Comparison of ENCODE assay signal across 20 cellular contexts in the genomic region with DNA sequence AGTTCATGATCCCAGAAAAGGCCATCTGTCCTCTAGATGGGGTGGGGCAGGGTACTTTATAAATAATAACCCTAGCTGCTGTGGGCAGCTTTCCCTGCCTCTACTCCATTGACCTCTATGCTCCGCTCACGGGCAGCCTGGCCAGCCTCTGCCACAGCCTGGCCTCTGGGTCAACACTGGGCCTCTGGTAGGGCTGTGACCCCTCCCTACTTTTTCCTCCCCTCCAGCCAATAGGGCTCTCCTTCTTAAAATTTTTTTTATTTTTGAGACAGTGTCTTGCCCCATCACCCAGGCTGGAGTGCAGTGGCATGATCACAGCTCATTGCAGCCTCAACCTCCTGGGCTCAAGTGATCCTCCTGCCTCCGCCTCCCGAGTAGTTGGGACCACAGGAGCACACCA. TPM values are rescaled to one million over a fixed set of nuclear protein-coding genes. Genes with fewer than 3 reads are reported as not detected.
DNase-seq lines count a peak whose midpoint lies in the region; ATAC-seq, FAIRE-seq and TF ChIP-seq lines count a peak whose summit lies in the region.
"Had no signal": no experiment of that assay in that cellular context is flagged by ENCODE, and none has a peak within 500 bp of the region (broad histone marks: within the 10 kb centered on the region; RNA-seq: fewer than 3 reads in every experiment).

No MANE protein-coding gene starts in this region.

- peaks cover 6% of the 10 kb centered on the region for H3K36me3 Mint-ChIP-seq in natural killer cell treated with Interleukin-12 subunit alpha and Interleukin-12 subunit beta and Interleukin-15 and Interleukin-18, amount 100 ng/mL, for 72 hours
- H3K36me3 Mint-ChIP-seq in natural killer cell = no peaks in the 10 kb centered on the region
- H3K36me3 Mint-ChIP-seq: CD4-positive, CD25-positive, alpha-beta regulatory T cell; CD8-positive, alpha-beta memory T cell had no signal

- no peaks in the 10 kb centered on the region for H3K9me3 Mint-ChIP-seq in natural killer cell treated with Interleukin-12 subunit alpha and Interleukin-12 subunit beta and Interleukin-15 and Interleukin-18, amount 100 ng/mL, for 72 hours
- no peaks in the 10 kb centered on the region for H3K9me3 Mint-ChIP-seq in natural killer cell
- H3K9me3 Mint-ChIP-seq: CD8-positive, alpha-beta memory T cell had no signal

- intact Hi-C loops in natural killer cell (cut with micrococcal nuclease) = no loop called here
- intact Hi-C loops in posterior vena cava (cut with DNase I) = no loop called here

- no peak overlapping the region for H3K4me3 Mint-ChIP-seq in natural killer cell treated with Interleukin-12 subunit alpha and Interleukin-12 subunit beta and Interleukin-15 and Interleukin-18, amount 100 ng/mL, for 72 hours
- H3K4me3 Mint-ChIP-seq in natural killer cell = no peak overlapping the region

- no peak overlapping the region for H3K27ac Mint-ChIP-seq in natural killer cell treated with Interleukin-12 subunit alpha and Interleukin-12 subunit beta and Interleukin-15 and Interleukin-18, amount 100 ng/mL, for 72 hours
- H3K27ac Mint-ChIP-seq in natural killer cell = no peak overlapping the region
- H3K27ac Mint-ChIP-seq: CD4-positive, CD25-positive, alpha-beta regulatory T cell; CD8-positive, alpha-beta memory T cell had no signal

- peaks cover 16 to 22% of the 10 kb centered on the region in 2 donors for H3K27me3 Mint-ChIP-seq in natural killer cell treated with Interleukin-12 subunit alpha and Interleukin-12 subunit beta and Interleukin-15 and Interleukin-18, amount 100 ng/mL, for 72 hours
- peaks cover 22 to 27% of the 10 kb centered on the region in 2 donors for H3K27me3 Mint-ChIP-seq in natural killer cell (ENCODE audit: low read depth in 2 of 2)

- H3K4me1 Mint-ChIP-seq in natural killer cell treated with Interleukin-12 subunit alpha and Interleukin-12 subunit beta and Interleukin-15 and Interleukin-18, amount 100 ng/mL, for 72 hours (ENCODE audit: low read depth in 2 of 2) = peaks cover 10 to 11% of the 10 kb centered on the region in 2 donors
- H3K4me1 Mint-ChIP-seq in natural killer cell = peaks cover 9 to 12% of the 10 kb centered on the region in 2 donors

- no peak for FAIRE-seq in H54 (lab: Jason Lieb, UNC)
- FAIRE-seq: GM12878 had no signal

- DNase-seq in natural killer cell treated with Interleukin-12 subunit alpha and Interleukin-12 subunit beta and Interleukin-15 and Interleukin-18, amount 100 ng/mL, for 72 hours (ENCODE audit: low spot score) = peak; percentile 35
- DNase-seq in natural killer cell = no peak
- DNase-seq in islet precursor cell = peak; percentile 26
- peak; percentile 22 for DNase-seq in posterior vena cava (ENCODE audit: low spot score)
- DNase-seq in NCI-H1417 treated with DMSO at 0.1 percent for 48 hours (lab: John Stamatoyannopoulos, UW) = no peak
- DNase-seq in H54 (ENCODE audit: insufficient read length, low spot score) = no peak
- DNase-seq: BE2C; C1 segment of cervical spinal cord; CD4-positive, CD25-positive, alpha-beta regulatory T cell; CD8-positive, alpha-beta memory T cell; COR-L47; DMS 273 treated with DMSO at 0.1 percent for 48 hours; DMS53; DND-41; EL; GM23248; HCEC 1CT had no signal

- TF ChIP-seq CTCF in natural killer cell (IDR thresholded peaks at IDR 0.05) = no peak

- no peak for TF ChIP-seq POLR2A in H54 (IDR thresholded peaks at IDR 0.05; ENCODE audit: low read depth, low read length)

- no peak for ATAC-seq in natural killer cell treated with Interleukin-12 subunit alpha and Interleukin-12 subunit beta and Interleukin-15 and Interleukin-18, amount 100 ng/mL, for 72 hours
- ATAC-seq in natural killer cell (no peak), GM18907 (IDR thresholded peaks at IDR 0.05; ENCODE audit: unreplicated experiment) (no peak)
- ATAC-seq: GM12878 had no signal

RNA-seq across cellular contexts. Expression of a gene that starts 4.1 kb away (rescaled TPM):
- 1 to 10 TPM; 4.1 TPM for total RNA-seq in natural killer cell treated with Interleukin-12 subunit alpha and Interleukin-12 subunit beta and Interleukin-15 and Interleukin-18, amount 100 ng/mL, for 72 hours
- total RNA-seq in natural killer cell (1 to 10 TPM; 7.1 to 9.2 (median 7.2) TPM), posterior vena cava (1 to 10 TPM; 6.3 to 6.9 TPM)
- total RNA-seq: H4 had no signal

Comparison
In these comparisons a context has a peak if more than half of its experiments do, and no peak if none do; other contexts are left out.
1. DNase-seq: peak in natural killer cell treated with Interleukin-12 subunit alpha and Interleukin-12 subunit beta and Interleukin-15 and Interleukin-18, amount 100 ng/mL, for 72 hours (single experiment), islet precursor cell (single experiment) and posterior vena cava (single experiment); none in natural killer cell (single experiment), NCI-H1417 treated with DMSO at 0.1 percent for 48 hours (single experiment) and H54 (single experiment).